1 cellular context compared by ENCODE assay signal in genomic region chr11:111320728-111321568, GRCh38.
TF ChIP-seq lines count a peak whose summit lies in the region.

No MANE protein-coding gene starts in this region.

TF ChIP-seq in GM23338, 12 proteins besides CTCF, POLR2A, EP300 and RAD21 (continued from another document):
- no peak for TF ChIP-seq ZNF462 (CRISPR knock-in tag; IDR thresholded peaks at IDR 0.05)
TF ChIP-seq in GM23338: peak in this region for 0.
